8 cellular contexts compared by ENCODE assay signal in genomic region chr7:121394709-121395140, GRCh38. TPM values are rescaled to one million over a fixed set of nuclear protein-coding genes. Genes with fewer than 3 reads are reported as not detected.
DNase-seq lines count a peak whose midpoint lies in the region; ATAC-seq and TF ChIP-seq lines count a peak whose summit lies in the region.

No MANE protein-coding gene starts in this region.

- ATAC-seq in GM18867 (IDR thresholded peaks at IDR 0.05; ENCODE audit: unreplicated experiment) (peak; percentile 19), HG03571 (IDR thresholded peaks at IDR 0.05; ENCODE audit: unreplicated experiment) (peak; percentile 28)
- no peak for ATAC-seq in naive thymus-derived CD8-positive, alpha-beta T cell

- TF ChIP-seq POLR2A in tibial nerve (IDR thresholded peaks at IDR 0.05), result no peak

- H3K27ac ChIP-seq in tibial nerve, result peak overlapping the region in 2 of 4 donors; percentile 89 to 92

- H3K36me3 ChIP-seq in tibial nerve, result peaks cover 0 to 4% (median 0%) of the 10 kb centered on the region in 3 donors

- POLR2A ChIA-PET in naive thymus-derived CD8-positive, alpha-beta T cell (lab: Charles Lee), result interaction anchor here (1.2 to 2.0 kb wide), 4 partner anchors 12 to 44 kb away, joined by 3 to 14 read pairs (median 5); no protein-coding TSS in a partner anchor

- no peaks in the 10 kb centered on the region for H3K27me3 ChIP-seq in tibial nerve

- H3K4me3 ChIP-seq in tibial nerve, result peak overlapping the region in 1 of 4 donors; percentile 85

- TF ChIP-seq EP300 in tibial nerve (IDR thresholded peaks at IDR 0.05), result no peak

- no peak for TF ChIP-seq CTCF in brain (conservative IDR thresholded peaks at IDR 0.05)
- no peak for TF ChIP-seq CTCF in progenitor cell of endocrine pancreas (IDR thresholded peaks at IDR 0.05; ENCODE audit: unreplicated experiment)
- no peak for TF ChIP-seq CTCF in tibial nerve (IDR thresholded peaks at IDR 0.05)

- peak overlapping the region in 2 of 5 experiments; percentile 67 to 90 for H3K27ac Mint-ChIP-seq in brain
- H3K27ac Mint-ChIP-seq in progenitor cell of endocrine pancreas, result peak overlapping the region; percentile 35
- peak overlapping the region in 5 of 10 donors; percentile 19 to 90 (median 78) for H3K27ac Mint-ChIP-seq in naive thymus-derived CD8-positive, alpha-beta T cell

- peaks cover 0 to 26% (median 9%) of the 10 kb centered on the region in 4 donors for H3K4me1 ChIP-seq in tibial nerve

- H3K4me3 Mint-ChIP-seq in brain (peak overlapping the region; percentile 79 to 95 (median 94)), progenitor cell of endocrine pancreas (ENCODE audit: low read depth) (peak overlapping the region; percentile 57)
- peak overlapping the region in 5 of 10 donors; percentile 17 to 80 (median 57) for H3K4me3 Mint-ChIP-seq in naive thymus-derived CD8-positive, alpha-beta T cell

- H3K27me3 Mint-ChIP-seq in brain (peaks cover 7% of the 10 kb centered on the region), progenitor cell of endocrine pancreas (no peaks in the 10 kb centered on the region)
- no peaks in the 10 kb centered on the region for H3K27me3 Mint-ChIP-seq in naive thymus-derived CD8-positive, alpha-beta T cell

- H3K9me3 ChIP-seq in tibial nerve, result no peaks in the 10 kb centered on the region

- 20 to 27% methylated on average over 7 of the region's 7 CpGs for WGBS in tibial nerve, 2 donors

- DNase-seq in progenitor cell of endocrine pancreas (ENCODE audit: low spot score, unreplicated experiment), result no peak
- DNase-seq in iPS-NIHi11 (ENCODE audit: low spot score), result no peak
- no peak for DNase-seq in tibial nerve (ENCODE audit: low spot score in 2 of 2)
- DNase-seq in naive thymus-derived CD8-positive, alpha-beta T cell, result no peak
- DNase-seq in NCI-H1930 (lab: John Stamatoyannopoulos, UW), result no peak

- H3K4me1 Mint-ChIP-seq in brain (peaks cover 64% of the 10 kb centered on the region), progenitor cell of endocrine pancreas (ENCODE audit: low read depth) (peaks cover 9% of the 10 kb centered on the region)
- peaks cover 17 to 53% (median 38%) of the 10 kb centered on the region in 4 donors for H3K4me1 Mint-ChIP-seq in naive thymus-derived CD8-positive, alpha-beta T cell

- H3K9me3 Mint-ChIP-seq in brain (peaks cover 0 to 9% (median 2%) of the 10 kb centered on the region in 5 experiments), progenitor cell of endocrine pancreas (ENCODE audit: low read depth) (peaks cover 7% of the 10 kb centered on the region)
- H3K9me3 Mint-ChIP-seq in naive thymus-derived CD8-positive, alpha-beta T cell, result peaks cover 0 to 3% (median 0%) of the 10 kb centered on the region in 9 donors

- H3K36me3 Mint-ChIP-seq in brain, result peaks cover 30% of the 10 kb centered on the region
- peaks cover 11% of the 10 kb centered on the region for H3K36me3 Mint-ChIP-seq in progenitor cell of endocrine pancreas (ENCODE audit: insufficient read depth)
- peaks cover 4% of the 10 kb centered on the region in 3 donors for H3K36me3 Mint-ChIP-seq in naive thymus-derived CD8-positive, alpha-beta T cell

RNA-seq across cellular contexts. Expression of gene FAM3C, which starts 1.4 kb away (rescaled TPM):
- polyA plus RNA-seq in brain (ENCODE audit: insufficient read depth, low read depth, low replicate concordance), result 23.7 TPM
- total RNA-seq in progenitor cell of endocrine pancreas (39.1 and 48.2 TPM in 2 replicates), tibial nerve (10 to 100 TPM; 38.9 to 52.0 (median 43.8) TPM)
- total RNA-seq in naive thymus-derived CD8-positive, alpha-beta T cell, result 10 to 100 TPM; 19.6 to 20.6 TPM
- 10 to 100 TPM in 2 of 3 donors, 1 to 10 TPM in 1; 8.9 to 12.4 (median 11.9) TPM for polyA plus RNA-seq in naive thymus-derived CD8-positive, alpha-beta T cell

Comparison
In these comparisons a context has a peak if more than half of its experiments do, and no peak if none do; other contexts are left out.
1. ATAC-seq: peak in GM18867 (single experiment) and HG03571 (single experiment); none in naive thymus-derived CD8-positive, alpha-beta T cell (0 of 2).